In the genomic region with DNA sequence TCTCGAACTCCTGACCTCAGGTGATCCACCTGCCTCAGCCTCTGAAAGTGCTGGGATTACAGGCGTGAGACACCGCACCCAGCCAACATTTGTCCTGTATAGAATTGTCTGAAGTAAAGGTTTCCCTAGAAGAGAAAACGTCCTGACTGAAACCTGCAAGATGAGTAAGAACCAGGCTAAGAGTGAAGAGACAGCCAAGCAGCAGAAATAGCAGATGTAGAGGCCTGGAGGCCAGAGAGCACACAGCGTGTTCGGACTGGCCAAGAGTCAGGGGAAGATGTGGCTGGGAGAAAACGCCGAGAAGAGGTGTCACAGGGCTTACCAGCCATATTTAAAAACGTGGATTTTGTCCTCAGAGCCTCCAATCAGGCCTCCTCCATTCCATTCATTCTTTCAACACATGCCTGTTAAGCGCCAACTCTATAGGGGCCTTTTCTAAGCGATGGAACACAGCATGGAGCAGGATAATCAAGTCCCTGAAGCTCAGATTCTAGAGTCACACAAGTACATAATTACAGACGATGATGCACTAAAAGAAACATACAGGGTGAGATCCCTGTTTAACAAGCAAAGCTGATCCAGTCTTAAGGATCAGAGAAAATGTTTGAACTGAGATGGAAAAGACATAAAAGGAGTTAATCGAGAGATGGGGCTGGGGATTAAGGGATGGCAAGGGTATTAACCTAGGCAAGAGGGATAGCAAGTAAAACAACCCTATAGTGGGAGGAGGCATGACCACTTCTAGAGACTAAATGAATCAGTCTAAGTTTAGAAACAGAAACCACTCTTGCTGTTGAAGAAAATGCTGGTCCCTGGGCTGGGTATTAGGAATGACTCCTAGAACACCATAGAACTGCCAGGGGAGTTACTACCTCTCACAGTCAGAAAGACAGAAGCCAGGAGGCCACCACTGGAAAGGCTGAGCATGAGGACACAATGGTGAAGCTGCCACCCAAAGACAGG, we compare ENCODE assay signal across 17 cellular contexts. TPM values are rescaled to one million over a fixed set of nuclear protein-coding genes. Genes with fewer than 3 reads are reported as not detected.
DNase-seq lines count a peak whose midpoint lies in the region; ATAC-seq, FAIRE-seq and TF ChIP-seq lines count a peak whose summit lies in the region.
"Had no signal": no experiment of that assay in that cellular context is flagged by ENCODE, and none has a peak within 500 bp of the region (broad histone marks: within the 10 kb centered on the region; RNA-seq: fewer than 3 reads in every experiment).

No MANE protein-coding gene starts in this region.

- H2AFZ ChIP-seq in mesenchymal stem cell (ENCODE audit: low read depth, low read length), result no peak overlapping the region

- no peaks in the 10 kb centered on the region for H3K36me3 ChIP-seq in cardiac muscle cell
- H3K36me3 ChIP-seq in mesenchymal stem cell (ENCODE audit: control insufficient read depth in 1 of 2, insufficient read depth in 2 of 2, low read depth in 1 of 2, low read length in 2 of 2), result peaks cover 0 to 11% of the 10 kb centered on the region in 2 experiments
- no peaks in the 10 kb centered on the region for H3K36me3 ChIP-seq in upper lobe of right lung

- peak overlapping the region; percentile 71 for H4K91ac ChIP-seq in mesenchymal stem cell (ENCODE audit: low read length)

- H3K4me1 Mint-ChIP-seq in activated T-helper 17 cell treated with anti-CD3 and anti-CD28 coated beads, Interleukin-2, amount 50 U/mL, for 72 hours, result peaks cover 30% of the 10 kb centered on the region

- peak overlapping the region; percentile 48 for H3K27ac Mint-ChIP-seq in activated T-helper 17 cell treated with anti-CD3 and anti-CD28 coated beads, Interleukin-2, amount 50 U/mL, for 72 hours

- WGBS in mesenchymal stem cell, result 73% methylated on average over 13 of the region's 13 CpGs

- H3K18ac ChIP-seq in mesenchymal stem cell (ENCODE audit: low read depth in 1 of 2, low read length in 2 of 2), result peak overlapping the region; percentile 6 to 13

- H2BK120ac ChIP-seq in mesenchymal stem cell (ENCODE audit: low read depth, low read length), result no peak overlapping the region

- DNase-seq in cardiac muscle cell (ENCODE audit: low read depth in 1 of 2, low spot score in 1 of 2) (no peak), Right ventricle myocardium inferior (ENCODE audit: missing footprints) (no peak), mesenchymal stem cell (peak; percentile 31), upper lobe of right lung (peak; percentile 17), NOMO-1 (lab: John Stamatoyannopoulos, UW; ENCODE audit: unreplicated experiment in 2 of 2) (no peak), GM12892 (ENCODE audit: insufficient read length) (no peak), GM13976 (ENCODE audit: low spot score) (no peak)
- DNase-seq: activated effector memory CD4-positive, alpha-beta T cell treated with anti-CD3 and anti-CD28 coated beads, Interleukin-2, amount 50 U/mL, for 16 hours; erythroblast; NCI-H1694 treated with DMSO at 0.1 percent for 48 hours; NCI-H510A; SHP77 treated with DMSO at 0.1 percent for 48 hours had no signal

- TF ChIP-seq POLR2A in GM12892 (IDR thresholded peaks at IDR 0.05; ENCODE audit: low read depth, low read length), result no peak

- H3K14ac ChIP-seq in mesenchymal stem cell (ENCODE audit: low read length in 2 of 2), result peak overlapping the region in 1 of 2 experiments; percentile 45

- no peak overlapping the region for H2BK15ac ChIP-seq in mesenchymal stem cell (ENCODE audit: low read depth, poor library complexity, severe bottlenecking)

- H4K8ac ChIP-seq in mesenchymal stem cell (ENCODE audit: low read length), result peak overlapping the region; percentile 51

- H3K4me2 ChIP-seq in mesenchymal stem cell (ENCODE audit: low read length, poor library complexity, severe bottlenecking), result no peak overlapping the region

- no peak for FAIRE-seq in GM12892 (lab: Jason Lieb, UNC)
- FAIRE-seq: H54 had no signal

- no peak overlapping the region for H2AK5ac ChIP-seq in mesenchymal stem cell (ENCODE audit: low read length, severe bottlenecking)

- no peak overlapping the region for H3K4me3 ChIP-seq in cardiac muscle cell
- H3K4me3 ChIP-seq in mesenchymal stem cell (ENCODE audit: insufficient read depth in 1 of 2, low read depth in 1 of 2, low read length in 2 of 2), result no peak overlapping the region
- no peak overlapping the region for H3K4me3 ChIP-seq in upper lobe of right lung
- H3K4me3 ChIP-seq: coronary artery had no signal

- ATAC-seq in Right ventricle myocardium inferior, result no peak
- ATAC-seq in activated T-helper 17 cell treated with anti-CD3 and anti-CD28 coated beads, Interleukin-2, amount 50 U/mL, for 72 hours (replicated peaks), result peak; percentile 74
- no peak for ATAC-seq in upper lobe of right lung

- no peak overlapping the region for H3K23ac ChIP-seq in mesenchymal stem cell (ENCODE audit: low read length in 2 of 2)

- H3K27me3 ChIP-seq in cardiac muscle cell (no peaks in the 10 kb centered on the region), mesenchymal stem cell (ENCODE audit: control insufficient read depth in 1 of 2, insufficient read depth in 1 of 2, low read length in 2 of 2) (no peaks in the 10 kb centered on the region), upper lobe of right lung (no peaks in the 10 kb centered on the region)

- H2BK5ac ChIP-seq in mesenchymal stem cell (ENCODE audit: low read depth, low read length, poor library complexity, severe bottlenecking), result no peak overlapping the region

- H3K4me1 ChIP-seq in cardiac muscle cell (ENCODE audit: low read depth), result peaks cover 34% of the 10 kb centered on the region
- peaks cover 14% of the 10 kb centered on the region for H3K4me1 ChIP-seq in mesenchymal stem cell (ENCODE audit: control insufficient read depth, insufficient read depth, low read depth, low read length)
- H3K4me1 ChIP-seq in upper lobe of right lung, result peaks cover 24% of the 10 kb centered on the region

- H3K27me3 Mint-ChIP-seq in activated T-helper 17 cell treated with anti-CD3 and anti-CD28 coated beads, Interleukin-2, amount 50 U/mL, for 72 hours, result no peaks in the 10 kb centered on the region

- peak overlapping the region; percentile 85 for H3K27ac ChIP-seq in cardiac muscle cell
- H3K27ac ChIP-seq in mesenchymal stem cell (ENCODE audit: low read length, poor library complexity, severe bottlenecking), result no peak overlapping the region
- no peak overlapping the region for H3K27ac ChIP-seq in upper lobe of right lung

- intact Hi-C loops in Right ventricle myocardium inferior (cut with DNase I), result no loop called here
- intact Hi-C loops in upper lobe of right lung (cut with DNase I), result no loop called here

- H3K36me3 Mint-ChIP-seq in activated T-helper 17 cell treated with anti-CD3 and anti-CD28 coated beads, Interleukin-2, amount 50 U/mL, for 72 hours (ENCODE audit: low read depth), result peaks cover 31% of the 10 kb centered on the region

- H3K79me1 ChIP-seq in mesenchymal stem cell (replicated peaks; ENCODE audit: low read length, poor library complexity, severe bottlenecking), result peaks cover 4% of the 10 kb centered on the region

- no peak overlapping the region for H3K9ac ChIP-seq in mesenchymal stem cell (ENCODE audit: low read length)

- in situ Hi-C loops in GM13976 (cut with MboI; ENCODE audit: low sequenced_read_pairs, unreplicated experiment), result no loop called here

- no peak for TF ChIP-seq CTCF in cardiac muscle cell (IDR thresholded peaks at IDR 0.05; ENCODE audit: low read depth, low read length)
- TF ChIP-seq CTCF in upper lobe of right lung (IDR thresholded peaks at IDR 0.05), result no peak
- no peak for TF ChIP-seq CTCF in GM13976 (IDR thresholded peaks at IDR 0.05; ENCODE audit: borderline replicate concordance, control extremely low read depth, extremely low read depth, insufficient read depth, missing control alignments)

- peak overlapping the region; percentile 29 to 59 for H2BK12ac ChIP-seq in mesenchymal stem cell (ENCODE audit: low read length in 2 of 2)

- H3K4ac ChIP-seq in mesenchymal stem cell (ENCODE audit: low read depth in 1 of 2, low read length in 2 of 2), result peak overlapping the region in 1 of 2 experiments; percentile 20

- peak overlapping the region; percentile 42 for H3K4me3 Mint-ChIP-seq in activated T-helper 17 cell treated with anti-CD3 and anti-CD28 coated beads, Interleukin-2, amount 50 U/mL, for 72 hours

- no peaks in the 10 kb centered on the region for H3K9me3 ChIP-seq in cardiac muscle cell (ENCODE audit: low read depth)
- H3K9me3 ChIP-seq in mesenchymal stem cell (ENCODE audit: control insufficient read depth, low read length), result no peaks in the 10 kb centered on the region
- no peaks in the 10 kb centered on the region for H3K9me3 ChIP-seq in upper lobe of right lung

- H3K9me3 Mint-ChIP-seq in activated T-helper 17 cell treated with anti-CD3 and anti-CD28 coated beads, Interleukin-2, amount 50 U/mL, for 72 hours, result no peaks in the 10 kb centered on the region

RNA-seq across cellular contexts. Expression of a gene that starts 4.8 kb away (rescaled TPM):
- total RNA-seq in cardiac muscle cell (49.9 and 63.8 TPM in 2 replicates), Right ventricle myocardium inferior (11.0 TPM), upper lobe of right lung (15.7 TPM)
- 43.7 and 53.1 TPM in 2 replicates for polyA plus RNA-seq in cardiac muscle cell
- 10 to 100 TPM; 16.0 to 16.6 TPM for total RNA-seq in activated T-helper 17 cell treated with anti-CD3 and anti-CD28 coated beads, Interleukin-2, amount 50 U/mL, for 72 hours
- polyA plus RNA-seq in mesenchymal stem cell (2013, experiment 1 of 2), result 21.9 TPM
- 21.3 TPM for polyA plus RNA-seq in mesenchymal stem cell (2013, experiment 2 of 2)
- polyA plus RNA-seq in GM12892 (2012; ENCODE audit: missing spikeins), result 14.4 TPM

RNA-seq across cellular contexts. Expression of a gene that starts 11.6 kb away (rescaled TPM):
- 6.2 and 9.3 TPM in 2 replicates for total RNA-seq in cardiac muscle cell
- 31.9 and 41.9 TPM in 2 replicates for polyA plus RNA-seq in cardiac muscle cell
- 5.4 TPM for total RNA-seq in Right ventricle myocardium inferior
- 1 to 10 TPM; 5.2 to 6.0 TPM for total RNA-seq in activated T-helper 17 cell treated with anti-CD3 and anti-CD28 coated beads, Interleukin-2, amount 50 U/mL, for 72 hours
- polyA plus RNA-seq in mesenchymal stem cell (2013, experiment 1 of 2), result 15.2 TPM
- polyA plus RNA-seq in mesenchymal stem cell (2013, experiment 2 of 2), result 14.8 TPM
- 8.8 TPM for total RNA-seq in upper lobe of right lung
- 8.5 TPM for polyA plus RNA-seq in GM12892 (2012; ENCODE audit: missing spikeins)

RNA-seq across cellular contexts. Expression of a gene that starts 23.2 kb away (rescaled TPM):
- total RNA-seq in cardiac muscle cell (57.6 and 79.8 TPM in 2 replicates), Right ventricle myocardium inferior (16.5 TPM), upper lobe of right lung (8.4 TPM)
- 41.9 and 49.9 TPM in 2 replicates for polyA plus RNA-seq in cardiac muscle cell
- 1 to 10 TPM; 4.0 to 6.5 TPM for total RNA-seq in activated T-helper 17 cell treated with anti-CD3 and anti-CD28 coated beads, Interleukin-2, amount 50 U/mL, for 72 hours
- 30.8 TPM for polyA plus RNA-seq in mesenchymal stem cell (2013, experiment 1 of 2)
- polyA plus RNA-seq in mesenchymal stem cell (2013, experiment 2 of 2), result 29.9 TPM
- polyA plus RNA-seq in GM12892 (2012; ENCODE audit: missing spikeins), result 2.1 TPM

RNA-seq across cellular contexts. Expression of a gene that starts 44.6 kb away (rescaled TPM):
- total RNA-seq in cardiac muscle cell (not detected in 2 replicates), Right ventricle myocardium inferior (not detected), upper lobe of right lung (not detected)
- polyA plus RNA-seq in cardiac muscle cell, result not detected in 2 replicates
- total RNA-seq in activated T-helper 17 cell treated with anti-CD3 and anti-CD28 coated beads, Interleukin-2, amount 50 U/mL, for 72 hours, result not detected
- polyA plus RNA-seq in mesenchymal stem cell (2013, experiment 1 of 2), result not detected
- polyA plus RNA-seq in mesenchymal stem cell (2013, experiment 2 of 2), result not detected
- not detected for polyA plus RNA-seq in GM12892 (2012; ENCODE audit: missing spikeins)
- total RNA-seq: HT-29; T-helper 1 cell treated with Interleukin-12 subunit alpha and Interleukin-12 subunit beta and Interleukin-4 antibody, amounts not matched to agents 30 ng/mL and 1 ng/mL, for 36 hours had no signal

RNA-seq across cellular contexts. Expression of a gene that starts 44.7 kb away (rescaled TPM):
- total RNA-seq in cardiac muscle cell (111 and 190 TPM in 2 replicates), Right ventricle myocardium inferior (19.8 TPM), upper lobe of right lung (19.9 TPM)
- polyA plus RNA-seq in cardiac muscle cell, result 135 and 170 TPM in 2 replicates
- 1 to 10 TPM; 4.3 to 5.2 TPM for total RNA-seq in activated T-helper 17 cell treated with anti-CD3 and anti-CD28 coated beads, Interleukin-2, amount 50 U/mL, for 72 hours
- 63.0 TPM for polyA plus RNA-seq in mesenchymal stem cell (2013, experiment 1 of 2)
- 60.9 TPM for polyA plus RNA-seq in mesenchymal stem cell (2013, experiment 2 of 2)
- 7.4 TPM for polyA plus RNA-seq in GM12892 (2012; ENCODE audit: missing spikeins)

Comparison
In these comparisons a context has a peak if more than half of its experiments do, and no peak if none do; other contexts are left out.
1. DNase-seq: peak in mesenchymal stem cell (single experiment) and upper lobe of right lung (single experiment); none in cardiac muscle cell (0 of 2), Right ventricle myocardium inferior (single experiment), NOMO-1 (0 of 2), GM12892 (single experiment) and GM13976 (single experiment).